ENCODE assay signal across 11 cellular contexts in the genomic region with DNA sequence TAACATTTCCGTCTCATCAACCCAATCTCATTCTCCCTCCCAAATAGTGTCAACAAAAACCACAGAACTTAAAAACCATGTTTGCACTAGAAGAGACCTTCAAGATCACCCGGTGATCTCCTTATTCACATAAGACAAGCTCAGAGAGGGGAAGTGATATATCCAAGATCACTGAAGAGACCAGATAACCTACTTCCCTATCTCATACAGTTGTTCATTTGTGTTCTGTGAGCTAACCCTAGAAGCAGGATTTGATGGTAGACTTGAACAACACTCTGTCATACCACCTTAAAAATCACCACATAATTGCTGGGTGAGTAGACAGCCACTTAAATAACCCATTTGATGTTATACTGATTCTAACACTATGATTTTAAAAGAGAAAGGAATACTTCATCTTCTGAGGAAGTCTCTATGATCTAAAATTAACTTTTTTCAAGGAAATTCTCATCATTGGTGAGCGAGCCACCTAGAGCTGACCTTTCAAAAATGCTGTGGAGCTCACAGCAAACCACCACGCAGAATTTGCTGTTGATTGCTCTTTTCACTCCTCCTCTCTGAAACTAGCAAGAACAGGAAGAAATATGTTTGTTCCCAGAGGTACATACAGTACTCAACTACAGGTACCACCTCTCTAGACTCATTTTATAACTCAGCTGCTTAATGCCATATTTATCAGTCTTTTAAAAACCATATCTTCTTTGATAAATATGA.
A peak's percentile ranks its signal among the peaks of the same experiment; 100 is the strongest.
DNase-seq lines count a peak whose midpoint lies in the region.
"Had no signal": no experiment of that assay in that cellular context is flagged by ENCODE, and none has a peak within 500 bp of the region (broad histone marks: within the 10 kb centered on the region; RNA-seq: fewer than 3 reads in every experiment).

No MANE protein-coding gene starts in this region.

- H3K4me3 ChIP-seq in BLaER1 = no peak overlapping the region
- H3K4me3 ChIP-seq: coronary artery, heart right ventricle had no signal

- DNase-seq in GF-D8 (lab: John Stamatoyannopoulos, UW) (peak; percentile 48), SKM-1 (lab: John Stamatoyannopoulos, UW; ENCODE audit: unreplicated experiment) (peak; percentile 84), islet precursor cell (peak; percentile 1), D341Med (ENCODE audit: low spot score) (no peak), RKO (ENCODE audit: low spot score) (no peak), NCI-H82 treated with DMSO at 0.1 percent for 48 hours (lab: John Stamatoyannopoulos, UW; ENCODE audit: unreplicated experiment) (no peak)
- DNase-seq in stimulated activated CD4-positive, alpha-beta T cell treated with anti-CD3 and anti-CD28 coated beads, Interleukin-2, amount 100 ng/mL, for 24 hours = no peak
- DNase-seq: heart right ventricle, NCI-H146 had no signal

- peak overlapping the region; percentile 42 for H3K4me2 ChIP-seq in BLaER1

- peaks cover 35% of the 10 kb centered on the region for H3K4me1 ChIP-seq in BLaER1

- peaks cover 24% of the 10 kb centered on the region for H4K20me1 ChIP-seq in BLaER1

- H3K9me3 ChIP-seq in BLaER1 = peaks cover 15% of the 10 kb centered on the region
- H3K9me3 ChIP-seq: heart right ventricle had no signal

- H3K36me3 ChIP-seq in BLaER1 = peaks cover 41% of the 10 kb centered on the region

- no peaks in the 10 kb centered on the region for H3K27me3 ChIP-seq in BLaER1
- H3K27me3 ChIP-seq: heart right ventricle had no signal

- no peak overlapping the region for H3K9ac ChIP-seq in BLaER1

- H3K27ac ChIP-seq in BLaER1 = no peak overlapping the region
- H3K27ac ChIP-seq: coronary artery, heart right ventricle had no signal

Comparison
In these comparisons a context has a peak if more than half of its experiments do, and no peak if none do; other contexts are left out.
1. DNase-seq: peak in GF-D8 (single experiment), SKM-1 (single experiment) and islet precursor cell (single experiment); none in D341Med (single experiment), RKO (single experiment), NCI-H82 treated with DMSO at 0.1 percent for 48 hours (single experiment) and stimulated activated CD4-positive, alpha-beta T cell treated with anti-CD3 and anti-CD28 coated beads, Interleukin-2, amount 100 ng/mL, for 24 hours (0 of 2).